In the genomic region with DNA sequence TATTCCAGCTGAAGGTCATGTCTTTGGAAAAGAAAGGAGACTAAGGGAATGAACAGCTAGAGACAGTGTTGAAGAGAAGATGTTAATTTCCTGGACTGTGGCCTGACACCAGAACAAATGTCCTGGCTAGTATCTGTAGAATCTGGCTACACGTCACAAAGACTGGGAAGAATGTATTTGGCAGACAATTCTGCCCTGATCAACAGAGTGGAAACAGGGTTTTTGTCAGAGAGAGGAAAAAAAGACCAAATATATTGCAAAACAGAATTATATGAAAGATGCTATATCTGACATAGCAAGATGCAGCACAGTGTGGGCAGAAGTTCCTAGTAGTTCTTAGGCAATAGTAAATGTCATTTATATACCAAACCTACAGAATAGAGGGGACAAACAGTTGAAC, we compare ENCODE assay signal across 26 cellular contexts. TPM values are rescaled to one million over a fixed set of nuclear protein-coding genes. Genes with fewer than 3 reads are reported as not detected.
"Had no signal": no experiment of that assay in that cellular context is flagged by ENCODE, and none has a peak within 500 bp of the region (broad histone marks: within the 10 kb centered on the region; RNA-seq: fewer than 3 reads in every experiment).

No MANE protein-coding gene starts in this region.

- H3K36me3 ChIP-seq: gastrocnemius medialis, lower lobe of right lung, ovary, spleen, tibial artery, upper lobe of left lung, uterus had no signal

- H3K4me1 ChIP-seq: lower lobe of right lung, psoas muscle, spleen, testis, tibial artery, upper lobe of left lung, uterus had no signal

- H3K9me3 Mint-ChIP-seq: memory B cell; natural killer cell; stimulated activated memory B cell treated with anti-CD40 and anti-IgM and Interleukin-4, amounts not matched to agents 10 μg/mL and 1 μg/mL and 100 μg/mL, for 72 hours had no signal

- H3K4me3 Mint-ChIP-seq: memory B cell; natural killer cell; stimulated activated memory B cell treated with anti-CD40 and anti-IgM and Interleukin-4, amounts not matched to agents 10 μg/mL and 1 μg/mL and 100 μg/mL, for 72 hours had no signal

- H3K9me3 ChIP-seq: gastrocnemius medialis, lower lobe of right lung, ovary, psoas muscle, spleen, testis, tibial artery, upper lobe of left lung, uterus had no signal

- H3K27me3 Mint-ChIP-seq: memory B cell had no signal

- H3K27ac Mint-ChIP-seq: memory B cell; natural killer cell; stimulated activated memory B cell treated with anti-CD40 and anti-IgM and Interleukin-4, amounts not matched to agents 10 μg/mL and 1 μg/mL and 100 μg/mL, for 72 hours had no signal

- H3K4me1 Mint-ChIP-seq: memory B cell; natural killer cell; stimulated activated memory B cell treated with anti-CD40 and anti-IgM and Interleukin-4, amounts not matched to agents 10 μg/mL and 1 μg/mL and 100 μg/mL, for 72 hours had no signal

- H3K27ac ChIP-seq: gastrocnemius medialis, lower lobe of right lung, ovary, psoas muscle, skin epidermis, spleen, testis, tibial artery, upper lobe of left lung, uterus had no signal

- DNase-seq: cortex of kidney; gastrocnemius medialis; head of caudate nucleus; left ventricle myocardium superior; lower lobe of right lung; natural killer cell; occipital lobe; ovary; posterior cingulate gyrus; psoas muscle; right cardiac atrium; spleen; stimulated activated CD4-positive, alpha-beta T cell treated with anti-CD3 and anti-CD28 coated beads, Interleukin-4, amount 100 ng/mL, for 4 hours; stimulated activated naive CD8-positive, alpha-beta T cell treated with anti-CD3 and anti-CD28 coated beads, Interleukin-15, Interleukin-2, amounts not matched to agents 100 U/mL and 50 U/mL, for 24 hours; substantia nigra; testis; tibial artery; upper lobe of left lung; uterus had no signal

- H3K4me3 ChIP-seq: gastrocnemius medialis, lower lobe of right lung, ovary, psoas muscle, skin epidermis, spleen, testis, tibial artery, upper lobe of left lung, uterus had no signal

- H3K27me3 ChIP-seq: gastrocnemius medialis, ovary, spleen, testis, tibial artery, upper lobe of left lung, uterus had no signal

- H3K36me3 Mint-ChIP-seq: memory B cell; natural killer cell; stimulated activated memory B cell treated with anti-CD40 and anti-IgM and Interleukin-4, amounts not matched to agents 10 μg/mL and 1 μg/mL and 100 μg/mL, for 72 hours had no signal

- ATAC-seq: gastrocnemius medialis; left ventricle myocardium superior; lower lobe of right lung; natural killer cell; psoas muscle; right cardiac atrium; stimulated activated memory B cell treated with anti-CD40 and anti-IgM and Interleukin-4, amounts not matched to agents 10 μg/mL and 1 μg/mL and 100 μg/mL, for 72 hours; stimulated activated naive CD8-positive, alpha-beta T cell treated with anti-CD3 and anti-CD28 coated beads, Interleukin-15, Interleukin-2, amounts not matched to agents 100 U/mL and 50 U/mL, for 24 hours had no signal

RNA-seq across cellular contexts. Expression of a gene that starts 17.0 kb away (rescaled TPM):
- total RNA-seq: dermis microvascular lymphatic vessel endothelial cell, glomerular endothelial cell, left ventricle myocardium superior, mononuclear cell, natural killer cell, renal cortical epithelial cell had no signal
